Comparison of ENCODE assay signal across 10 cellular contexts in the genomic region with DNA sequence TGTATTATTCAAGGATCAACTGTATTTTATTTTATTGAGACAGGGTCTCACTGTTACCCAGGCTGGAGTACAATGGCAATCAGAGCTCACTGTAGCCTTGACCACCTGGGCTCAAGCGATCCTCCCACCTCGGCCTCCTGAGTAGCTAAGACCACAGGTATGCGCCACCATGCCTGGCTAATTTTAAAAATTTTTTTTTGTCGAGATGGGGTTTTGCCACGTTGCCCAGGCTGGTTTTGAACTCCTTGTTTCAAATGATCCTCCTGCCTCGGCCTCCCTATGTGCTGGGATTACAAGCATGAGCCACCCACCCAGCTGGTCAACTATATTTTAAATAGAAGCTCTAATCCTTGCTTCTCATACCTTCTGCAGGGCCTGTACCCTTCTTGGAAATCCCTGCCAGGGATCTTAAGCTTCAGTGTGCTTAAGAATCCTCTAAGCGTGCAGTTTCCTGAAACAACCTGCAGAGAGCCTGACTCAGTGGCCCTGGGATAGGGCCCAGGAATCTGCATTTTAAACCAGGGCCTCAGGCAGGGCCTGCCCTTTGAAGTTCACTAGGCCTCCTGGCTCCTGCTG. TPM values are rescaled to one million over a fixed set of nuclear protein-coding genes. Genes with fewer than 3 reads are reported as not detected.
DNase-seq lines count a peak whose midpoint lies in the region; ATAC-seq, FAIRE-seq and TF ChIP-seq lines count a peak whose summit lies in the region.
"Had no signal": no experiment of that assay in that cellular context is flagged by ENCODE, and none has a peak within 500 bp of the region (broad histone marks: within the 10 kb centered on the region; RNA-seq: fewer than 3 reads in every experiment).

No MANE protein-coding gene starts in this region.

- no peaks in the 10 kb centered on the region for H3K27me3 ChIP-seq in Peyer's patch
- no peaks in the 10 kb centered on the region for H3K27me3 ChIP-seq in endothelial cell of umbilical vein (ENCODE audit: control insufficient read depth in 2 of 2, insufficient read depth in 2 of 2, low read length in 2 of 2)
- H3K27me3 ChIP-seq in small intestine (ENCODE audit: control insufficient read depth in 2 of 2, insufficient read depth in 2 of 2, low read length in 2 of 2): no peaks in the 10 kb centered on the region

- no TSS peak for BruUV-seq in endothelial cell of umbilical vein (replicated peaks; lab: Mats Ljungman, UMichigan)

- peaks cover 0 to 12% (median 0%) of the 10 kb centered on the region in 3 donors for H3K36me3 ChIP-seq in Peyer's patch
- H3K36me3 ChIP-seq in endothelial cell of umbilical vein (ENCODE audit: control insufficient read depth in 2 of 2, extremely low read depth in 1 of 2, insufficient read depth in 2 of 2, low read length in 2 of 2): peaks cover 0 to 3% of the 10 kb centered on the region in 2 experiments
- no peaks in the 10 kb centered on the region for H3K36me3 ChIP-seq in small intestine (ENCODE audit: control insufficient read depth in 2 of 2, insufficient read depth in 2 of 2, low read length in 2 of 2)

- DNase-seq in Peyer's patch: no peak
- no peak for DNase-seq in endothelial cell of umbilical vein (ENCODE audit: low read depth, low spot score)
- no peak for DNase-seq in small intestine
- DNase-seq in COLO829 (ENCODE audit: low spot score): no peak
- no peak for DNase-seq in 8988T
- DNase-seq: NCI-H1436 treated with DMSO at 0.1 percent for 48 hours had no signal

- H3K9me3 ChIP-seq in Peyer's patch (no peaks in the 10 kb centered on the region), endothelial cell of umbilical vein (replicated peaks; ENCODE audit: control insufficient read depth, insufficient read depth, low read length) (no peaks in the 10 kb centered on the region), small intestine (ENCODE audit: control insufficient read depth, low read depth) (no peaks in the 10 kb centered on the region)

- WGBS in small intestine, 3 donors: 69 to 83% (median 69%) methylated on average over 7 of the region's 7 CpGs

- dilution Hi-C loops in endothelial cell of umbilical vein (cut with MboI; ENCODE audit: extremely low pct_ligation_motif_present, low sequenced_read_pairs): no loop called here

- ATAC-seq in GM18505 (IDR thresholded peaks at IDR 0.05; ENCODE audit: unreplicated experiment): no peak
- no peak for ATAC-seq in HG03565 (IDR thresholded peaks at IDR 0.05; ENCODE audit: unreplicated experiment)

- POLR2A ChIA-PET in endothelial cell of umbilical vein (lab: Charles Lee): no interaction called here

- H3K9me1 ChIP-seq in endothelial cell of umbilical vein (replicated peaks; ENCODE audit: control insufficient read depth, extremely low read depth, insufficient read depth, low read length): no peaks in the 10 kb centered on the region

- TF ChIP-seq CTCF in GM12872 (IDR thresholded peaks at IDR 0.05; ENCODE audit: insufficient read depth, low read depth, low read length) (peak; percentile 17; the same call in 1 of the 3 replicates), Peyer's patch (IDR thresholded peaks at IDR 0.05) (no peak), endothelial cell of umbilical vein (IDR thresholded peaks at IDR 0.05; ENCODE audit: extremely low read depth in 1 of 2, insufficient read depth in 1 of 2, low read depth in 1 of 2, low read length in 2 of 2) (no peak)

- TF ChIP-seq POLR2A in Peyer's patch (IDR thresholded peaks at IDR 0.05) (no peak), endothelial cell of umbilical vein (IDR thresholded peaks at IDR 0.05; ENCODE audit: low read depth, low read length) (no peak), GM18505 (IDR thresholded peaks at IDR 0.05; ENCODE audit: borderline replicate concordance, extremely low read depth, insufficient read depth, insufficient read length) (no peak)

- no peak overlapping the region for H2AFZ ChIP-seq in endothelial cell of umbilical vein (ENCODE audit: low read depth, low read length)

- H3K4me1 ChIP-seq in Peyer's patch (peaks cover 4 to 55% (median 42%) of the 10 kb centered on the region in 4 donors), endothelial cell of umbilical vein (ENCODE audit: control insufficient read depth, extremely low read depth, insufficient read depth, low read length) (peaks cover 31% of the 10 kb centered on the region), small intestine (ENCODE audit: control insufficient read depth in 2 of 2, insufficient read depth in 1 of 2, low read depth in 1 of 2, low read length in 1 of 2) (peaks cover 0 to 10% of the 10 kb centered on the region in 2 donors)

- peaks cover 6% of the 10 kb centered on the region for H3K79me2 ChIP-seq in endothelial cell of umbilical vein (ENCODE audit: control insufficient read depth, insufficient read depth, low read length)

- H3K9ac ChIP-seq in endothelial cell of umbilical vein (replicated peaks; ENCODE audit: extremely low read depth, insufficient read depth, low read length): no peak overlapping the region

- intact Hi-C loops in endothelial cell of umbilical vein (cut with micrococcal nuclease): no loop called here

- FAIRE-seq in endothelial cell of umbilical vein (lab: Jason Lieb, UNC): no peak
- FAIRE-seq in small intestine (lab: Jason Lieb, UNC): no peak

- H3K4me2 ChIP-seq in endothelial cell of umbilical vein (ENCODE audit: insufficient read depth, low read length): peak overlapping the region; percentile 8

- CTCF ChIA-PET in endothelial cell of umbilical vein (lab: Charles Lee): interaction anchor here (1.2 to 3.8 kb wide), 3 partner anchors 13 to 46 kb away, joined by 3 to 24 read pairs (median 7); no protein-coding TSS in a partner anchor

- H3K4me3 ChIP-seq in Peyer's patch (peak overlapping the region; percentile 4 to 80 (median 37)), endothelial cell of umbilical vein (replicated peaks in 1 of 3; ENCODE audit: insufficient read depth in 1 of 3, low read depth in 1 of 3, low read length in 3 of 3) (no peak overlapping the region), small intestine (ENCODE audit: low read depth in 1 of 2, low read length in 2 of 2) (peak overlapping the region in 1 of 2 donors; percentile 6)

- H3K27ac ChIP-seq in Peyer's patch: peak overlapping the region; percentile 92 to 97 (median 94)
- peak overlapping the region; percentile 44 for H3K27ac ChIP-seq in endothelial cell of umbilical vein (ENCODE audit: insufficient read depth, low read depth, low read length)
- H3K27ac ChIP-seq in small intestine (ENCODE audit: low read depth in 1 of 2, low read length in 1 of 2): peak overlapping the region; percentile 2 to 94

- no peaks in the 10 kb centered on the region for H4K20me1 ChIP-seq in endothelial cell of umbilical vein (replicated peaks; ENCODE audit: control insufficient read depth, extremely low read depth, insufficient read depth, low read length)

TF ChIP-seq in endothelial cell of umbilical vein, 7 proteins besides CTCF, POLR2A, EP300 and RAD21:
- TF ChIP-seq MYC (IDR thresholded peaks at IDR 0.05; ENCODE audit: low read depth, low read length) (no peak), FOS (IDR thresholded peaks at IDR 0.05; ENCODE audit: borderline replicate concordance, insufficient read depth, low read length) (no peak), JUN (IDR thresholded peaks at IDR 0.05; ENCODE audit: borderline replicate concordance, insufficient read depth, insufficient read length, low read depth) (no peak), POLR2AphosphoS5 (IDR thresholded peaks at IDR 0.05; ENCODE audit: insufficient read depth, low read depth, low read length) (no peak), EZH2 (IDR thresholded peaks at IDR 0.05; ENCODE audit: borderline replicate concordance, low read depth, low read length, severe bottlenecking) (no peak), GATA2 (IDR thresholded peaks at IDR 0.05; ENCODE audit: insufficient read depth, insufficient read length, low read depth, low read length) (no peak)
- TF ChIP-seq, protein P1, sequence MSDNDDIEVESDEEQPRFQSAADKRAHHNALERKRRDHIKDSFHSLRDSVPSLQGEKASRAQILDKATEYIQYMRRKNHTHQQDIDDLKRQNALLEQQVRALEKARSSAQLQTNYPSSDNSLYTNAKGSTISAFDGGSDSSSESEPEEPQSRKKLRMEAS (IDR thresholded peaks at IDR 0.05; ENCODE audit: insufficient read depth, insufficient read length): no peak

RNA-seq across cellular contexts. Expression of a gene that starts 2.9 kb away (rescaled TPM):
- total RNA-seq in Peyer's patch (100 to 1,000 TPM in 1 of 4 donors, 10 to 100 TPM in 3; 41.7 to 174 (median 75.0) TPM), endothelial cell of umbilical vein (19.9 and 22.4 TPM in 2 replicates)
- polyA plus RNA-seq in endothelial cell of umbilical vein (11.3 and 13.8 TPM in 2 replicates), small intestine (10 to 100 TPM in 1 of 3 donors, 1 to 10 TPM in 2; 3.4 to 22.0 (median 8.9) TPM)
- 7.7 and 8.8 TPM in 2 replicates for polyA plus RNA-seq in endothelial cell of umbilical vein (2011; cell fraction: cytosol; rRNA removed)
- 27.7 and 35.6 TPM in 2 replicates for polyA plus RNA-seq in endothelial cell of umbilical vein (2011; cell fraction: nucleus; rRNA removed)
- 7.5 and 10.4 TPM in 2 replicates for polyA plus RNA-seq in endothelial cell of umbilical vein (2012)
- polyA minus RNA-seq in endothelial cell of umbilical vein: 16.6 and 18.5 TPM in 2 replicates
- polyA minus RNA-seq in endothelial cell of umbilical vein (2011; cell fraction: cytosol; rRNA and poly(A)+ RNA removed): 3.5 TPM
- polyA minus RNA-seq in endothelial cell of umbilical vein (2011; cell fraction: nucleus; rRNA and poly(A)+ RNA removed): 21.4 and 36.4 TPM in 2 replicates

RNA-seq across cellular contexts. Expression of a gene that starts 55.3 kb away (rescaled TPM):
- not detected for total RNA-seq in Peyer's patch
- not detected in 2 replicates for total RNA-seq in endothelial cell of umbilical vein
- polyA plus RNA-seq in endothelial cell of umbilical vein: not detected in 2 replicates
- not detected in 2 replicates for polyA plus RNA-seq in endothelial cell of umbilical vein (2011; cell fraction: cytosol; rRNA removed)
- polyA plus RNA-seq in endothelial cell of umbilical vein (2011; cell fraction: nucleus; rRNA removed): not detected in 2 replicates
- not detected in 2 replicates for polyA plus RNA-seq in endothelial cell of umbilical vein (2012)
- polyA minus RNA-seq in endothelial cell of umbilical vein: 0.28 TPM in 1 of 2 replicates, not detected in the other
- not detected for polyA minus RNA-seq in endothelial cell of umbilical vein (2011; cell fraction: cytosol; rRNA and poly(A)+ RNA removed)
- not detected in 2 replicates for polyA minus RNA-seq in endothelial cell of umbilical vein (2011; cell fraction: nucleus; rRNA and poly(A)+ RNA removed)
- polyA plus RNA-seq in small intestine: under 1 TPM in 1 of 3 donors, not detected in 2; 0.28 TPM
- total RNA-seq: posterior vena cava had no signal

Comparison
In these comparisons a context has a peak if more than half of its experiments do, and no peak if none do; other contexts are left out.
1. H3K4me3 ChIP-seq: peak in Peyer's patch (4 of 4); none in endothelial cell of umbilical vein (0 of 3).
2. Peak in every context shown above with its lines, with median percentiles within 50 percentile points of each other: H3K27ac ChIP-seq.